ENCODE assay signal across 14 cellular contexts in the genomic region with DNA sequence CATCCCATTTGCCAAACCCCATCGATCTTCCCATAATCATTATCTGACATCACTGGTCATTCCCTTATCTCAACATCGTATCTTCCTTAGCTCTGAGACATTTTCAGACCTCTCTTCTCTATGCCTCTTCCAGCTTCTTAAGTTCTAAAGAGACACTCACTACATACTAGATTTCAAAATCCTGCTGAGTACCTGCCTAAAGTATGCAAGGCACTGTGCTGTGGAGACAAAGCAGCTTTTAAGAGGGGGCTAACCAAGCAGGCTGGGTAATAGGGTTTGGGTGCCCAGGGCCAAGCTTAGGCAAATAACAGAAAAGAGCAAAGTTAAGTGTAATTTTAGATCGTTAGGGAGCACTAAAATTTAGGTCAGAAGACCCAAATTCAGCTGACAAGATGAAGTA. TPM values are rescaled to one million over a fixed set of nuclear protein-coding genes. Genes with fewer than 3 reads are reported as not detected.
DNase-seq lines count a peak whose midpoint lies in the region; ATAC-seq, FAIRE-seq and TF ChIP-seq lines count a peak whose summit lies in the region.
"Had no signal": no experiment of that assay in that cellular context is flagged by ENCODE, and none has a peak within 500 bp of the region (broad histone marks: within the 10 kb centered on the region; RNA-seq: fewer than 3 reads in every experiment).

No MANE protein-coding gene starts in this region.

- dilution Hi-C loops in mammary epithelial cell (cut with HindIII; ENCODE audit: low sequenced_read_pairs): no loop called here

- H3K4me3 ChIP-seq in AG09309 (ENCODE audit: control insufficient read depth, low read depth, low read length): no peak overlapping the region
- H3K4me3 ChIP-seq in mammary epithelial cell (replicated peaks in 1 of 3; ENCODE audit: insufficient read depth in 1 of 3, low read depth in 2 of 3, low read length in 3 of 3): no peak overlapping the region
- H3K4me3 ChIP-seq in mesenchymal stem cell (ENCODE audit: insufficient read depth in 1 of 2, low read depth in 1 of 2, low read length in 2 of 2): no peak overlapping the region
- H3K4me3 ChIP-seq: esophagus squamous epithelium had no signal

- no peak overlapping the region for H2BK120ac ChIP-seq in mesenchymal stem cell (ENCODE audit: low read depth, low read length)

- TF ChIP-seq CTCF in AG09309 (IDR thresholded peaks at IDR 0.05; ENCODE audit: control insufficient read depth, insufficient read depth, low read depth, low read length, missing control alignments): no peak
- TF ChIP-seq CTCF in mammary epithelial cell (conservative IDR thresholded peaks at IDR 0.05 in 1 of 2, IDR thresholded peaks at IDR 0.05 in 1 of 2; ENCODE audit: extremely low read depth in 1 of 2, insufficient read depth in 1 of 2, low read depth in 1 of 2, low read length in 2 of 2): no peak

- H3K4me1 ChIP-seq in mammary epithelial cell (ENCODE audit: insufficient read depth, low read length): peaks cover 24% of the 10 kb centered on the region
- H3K4me1 ChIP-seq in mesenchymal stem cell (ENCODE audit: control insufficient read depth, insufficient read depth, low read depth, low read length): peaks cover 4% of the 10 kb centered on the region

- H3K14ac ChIP-seq in mesenchymal stem cell (ENCODE audit: low read length in 2 of 2): no peak overlapping the region

- TF ChIP-seq POLR2A in GM12891 (IDR thresholded peaks at IDR 0.05; ENCODE audit: low read depth, low read length): no peak

- H3K4me2 ChIP-seq in mammary epithelial cell (ENCODE audit: insufficient read depth, low read depth, low read length): peak overlapping the region; percentile 2
- H3K4me2 ChIP-seq in mesenchymal stem cell (ENCODE audit: low read length, poor library complexity, severe bottlenecking): no peak overlapping the region

- H4K20me1 ChIP-seq in mammary epithelial cell (ENCODE audit: insufficient read depth, low read length): no peaks in the 10 kb centered on the region

- no peak overlapping the region for H4K8ac ChIP-seq in mesenchymal stem cell (ENCODE audit: low read length)

- peaks cover 49% of the 10 kb centered on the region for H3K79me2 ChIP-seq in mammary epithelial cell (ENCODE audit: insufficient read depth, low read length)

- CTCF ChIA-PET in mammary epithelial cell (lab: Charles Lee; ENCODE audit: low non-redundant PET): no interaction called here

- peaks cover 16% of the 10 kb centered on the region for H3K79me1 ChIP-seq in mesenchymal stem cell (replicated peaks; ENCODE audit: low read length, poor library complexity, severe bottlenecking)

- H3K4ac ChIP-seq in mesenchymal stem cell (ENCODE audit: low read depth in 1 of 2, low read length in 2 of 2): no peak overlapping the region

- H3K9me3 ChIP-seq in mammary epithelial cell (replicated peaks; ENCODE audit: insufficient read depth, low read length) (no peaks in the 10 kb centered on the region), mesenchymal stem cell (ENCODE audit: control insufficient read depth, low read length) (no peaks in the 10 kb centered on the region)
- H3K9me3 ChIP-seq: esophagus squamous epithelium had no signal

- FAIRE-seq in GM12891 (lab: Jason Lieb, UNC): peak; percentile 16

- ATAC-seq in GM18858 (IDR thresholded peaks at IDR 0.05; ENCODE audit: unreplicated experiment) (no peak), GM21723 (IDR thresholded peaks at IDR 0.05; ENCODE audit: unreplicated experiment) (no peak), GM19035 (IDR thresholded peaks at IDR 0.05; ENCODE audit: unreplicated experiment) (no peak)
- ATAC-seq: left colon had no signal

- peak; percentile 59 for DNase-seq in AG09309 (ENCODE audit: low read depth)
- DNase-seq in GM12891 (ENCODE audit: insufficient read length, low spot score): no peak
- DNase-seq in mammary epithelial cell: peak; percentile 46
- peak; percentile 63 for DNase-seq in mesenchymal stem cell
- no peak for DNase-seq in C1 segment of cervical spinal cord (lab: John Stamatoyannopoulos, UW)
- DNase-seq: activated CD4-positive, alpha-beta T cell treated with anti-CD3 and anti-CD28 coated beads for 4 hours; activated effector memory CD4-positive, alpha-beta T cell treated with Interleukin-2 at 50 U/mL for 16 hours; COR-L47; esophagus squamous epithelium; left colon; occipital lobe had no signal

- no peak overlapping the region for H2BK15ac ChIP-seq in mesenchymal stem cell (ENCODE audit: low read depth, poor library complexity, severe bottlenecking)

- H2AK5ac ChIP-seq in mesenchymal stem cell (ENCODE audit: low read length, severe bottlenecking): no peak overlapping the region

- intact Hi-C loops in mammary epithelial cell (cut with micrococcal nuclease): loop anchor here (5.0 kb wide), 1 partner anchor 518 kb away; the partner anchor contains the start of gene PAN3

- no peak overlapping the region for H4K91ac ChIP-seq in mesenchymal stem cell (ENCODE audit: low read length)

- 68% methylated on average over 3 of the region's 3 CpGs for WGBS in mammary epithelial cell (ENCODE audit: low coverage, missing lambda C conversion rate)
- 60% methylated on average over 3 of the region's 3 CpGs for WGBS in mesenchymal stem cell

- BruUV-seq in mammary epithelial cell (replicated peaks; lab: Mats Ljungman, UMichigan): no TSS peak

- in situ Hi-C loops in mammary epithelial cell (cut with MboI; ENCODE audit: low sequenced_read_pairs in 2 of 2): no loop called here

- H2AFZ ChIP-seq in mammary epithelial cell (ENCODE audit: low read depth, low read length) (no peak overlapping the region), mesenchymal stem cell (ENCODE audit: low read depth, low read length) (no peak overlapping the region)

- H3K36me3 ChIP-seq in mammary epithelial cell (ENCODE audit: insufficient read depth, low read length) (peaks cover 2% of the 10 kb centered on the region), mesenchymal stem cell (ENCODE audit: control insufficient read depth in 1 of 2, insufficient read depth in 2 of 2, low read depth in 1 of 2, low read length in 2 of 2) (peaks cover 0 to 5% of the 10 kb centered on the region in 2 experiments)
- H3K36me3 ChIP-seq: esophagus squamous epithelium had no signal

- H3K27ac ChIP-seq in mammary epithelial cell (ENCODE audit: insufficient read depth, low read depth, low read length) (no peak overlapping the region), mesenchymal stem cell (ENCODE audit: low read length, poor library complexity, severe bottlenecking) (no peak overlapping the region)
- H3K27ac ChIP-seq: esophagus squamous epithelium had no signal

- no peak overlapping the region for H3K9ac ChIP-seq in mammary epithelial cell (ENCODE audit: insufficient read depth, low read length)
- H3K9ac ChIP-seq in mesenchymal stem cell (ENCODE audit: low read length): peak overlapping the region; percentile 31

- no peak overlapping the region for H3K23ac ChIP-seq in mesenchymal stem cell (ENCODE audit: low read length in 2 of 2)

- no peak overlapping the region for H3K18ac ChIP-seq in mesenchymal stem cell (ENCODE audit: low read depth in 1 of 2, low read length in 2 of 2)

- no peak overlapping the region for H2BK5ac ChIP-seq in mesenchymal stem cell (ENCODE audit: low read depth, low read length, poor library complexity, severe bottlenecking)

- H3K27me3 ChIP-seq in mammary epithelial cell (ENCODE audit: insufficient read depth, low read length): no peaks in the 10 kb centered on the region
- H3K27me3 ChIP-seq in mesenchymal stem cell (ENCODE audit: control insufficient read depth in 1 of 2, insufficient read depth in 1 of 2, low read length in 2 of 2): no peaks in the 10 kb centered on the region
- H3K27me3 ChIP-seq: esophagus squamous epithelium had no signal

- H2BK12ac ChIP-seq in mesenchymal stem cell (ENCODE audit: low read length in 2 of 2): no peak overlapping the region

TF ChIP-seq in GM12891, 5 proteins besides CTCF, POLR2A, EP300 and RAD21:
- TF ChIP-seq POU2F2 (IDR thresholded peaks at IDR 0.05; ENCODE audit: low read depth, low read length) (no peak), SPI1 (IDR thresholded peaks at IDR 0.05; ENCODE audit: low read depth, low read length) (no peak), PAX5 (IDR thresholded peaks at IDR 0.05; ENCODE audit: insufficient read depth, low read length, severe bottlenecking) (no peak), POLR2AphosphoS5 (IDR thresholded peaks at IDR 0.05; ENCODE audit: low read depth, low read length) (no peak), TAF1 (IDR thresholded peaks at IDR 0.05; ENCODE audit: low read depth, low read length) (no peak)

RNA-seq across cellular contexts. Expression of gene POMP, which starts 3.4 kb away (rescaled TPM):
- 178 TPM for polyA plus RNA-seq in GM12891 (2012; ENCODE audit: low read depth, missing spikeins)
- 10 to 100 TPM; 59.8 to 89.3 TPM for total RNA-seq in mammary epithelial cell
- 63.2 TPM for polyA plus RNA-seq in mammary epithelial cell
- 32.2 TPM for polyA minus RNA-seq in mammary epithelial cell
- 172 TPM for polyA plus RNA-seq in mesenchymal stem cell (2013, experiment 1 of 2)
- 184 TPM for polyA plus RNA-seq in mesenchymal stem cell (2013, experiment 2 of 2)

Comparison
In these comparisons a context has a peak if more than half of its experiments do, and no peak if none do; other contexts are left out.
1. DNase-seq: peak in AG09309 (single experiment), mammary epithelial cell (single experiment) and mesenchymal stem cell (single experiment); none in GM12891 (single experiment) and C1 segment of cervical spinal cord (0 of 14).